In genomic region chr20:14889503-14890125, GRCh38 we compare ENCODE assay signal across 29 cellular contexts.
"Had no signal": no experiment of that assay in that cellular context is flagged by ENCODE, and none has a peak within 500 bp of the region (broad histone marks: within the 10 kb centered on the region; RNA-seq: fewer than 3 reads in every experiment).

No MANE protein-coding gene starts in this region.

- H3K36me3 ChIP-seq: adrenal gland had no signal

- DNase-seq: activated CD4-positive, alpha-beta memory T cell treated with anti-CD3 and anti-CD28 coated beads for 36 hours; activated CD4-positive, alpha-beta T cell treated with anti-CD3 and anti-CD28 coated beads, Interleukin-2, amount 10 ng/mL, durations not matched to agents 7 days and 5 days; activated CD4-positive, CD25-positive, alpha-beta regulatory T cell; activated gamma-delta T cell treated with Interleukin-2 at 50 U/mL for 16 hours; activated naive CD4-positive, alpha-beta T cell treated with anti-CD3 and anti-CD28 coated beads, Interleukin-2, amount 10 ng/mL, durations not matched to agents 7 days and 5 days; activated naive CD8-positive, alpha-beta T cell treated with anti-CD3 and anti-CD28 coated beads for 36 hours; activated T-cell treated with anti-CD3 and anti-CD28 coated beads, Interleukin-2, amount 50 U/mL, for 72 hours; adrenal gland; anterior cingulate cortex; Karpas-422; MM.1S; NCI-H1105 treated with DMSO at 0.1 percent for 48 hours; NCI-H1436 treated with DMSO at 0.1 percent for 48 hours; NCI-H187; NCI-H2081; NCI-H2171; NCI-H2227 treated with DMSO at 0.1 percent for 48 hours; NCI-H446 treated with DMSO at 0.1 percent for 48 hours; NCI-H524 treated with DMSO at 0.1 percent for 48 hours; NCI-H774; NK-92 treated with Interleukin-12 subunit alpha and Interleukin-12 subunit beta, amount 100 ng/mL, for 24 hours; OCI-M1; RPMI8226; T-helper 2 cell; T1000 had no signal

- H3K4me3 ChIP-seq: adrenal gland, K562 had no signal

- H3K9me3 ChIP-seq: adrenal gland had no signal

- H3K4me1 ChIP-seq: adrenal gland had no signal

- H3K27ac ChIP-seq: adrenal gland had no signal

- ATAC-seq: activated T-cell treated with anti-CD3 and anti-CD28 coated beads, Interleukin-2, amount 50 U/mL, for 72 hours; K562; Panc1; Right ventricle myocardium inferior had no signal

- FAIRE-seq: K562, TTC549 had no signal

- H3K27me3 ChIP-seq: adrenal gland had no signal
